17 cellular contexts compared by ENCODE assay signal in genomic region chr15:64720188-64720587, GRCh38. TPM values are rescaled to one million over a fixed set of nuclear protein-coding genes. Genes with fewer than 3 reads are reported as not detected.
"Had no signal": no experiment of that assay in that cellular context is flagged by ENCODE, and none has a peak within 500 bp of the region (broad histone marks: within the 10 kb centered on the region; RNA-seq: fewer than 3 reads in every experiment).

No MANE protein-coding gene starts in this region.

- H3K27ac ChIP-seq: breast epithelium, thyroid gland had no signal

- H3K27ac Mint-ChIP-seq: activated CD8-positive, alpha-beta memory T cell treated with anti-CD3 and anti-CD28 coated beads, Interleukin-2, amount 10 ng/mL, durations not matched to agents 7 days and 5 days; activated naive CD8-positive, alpha-beta T cell had no signal

- H3K27me3 ChIP-seq: breast epithelium, thyroid gland, uterus had no signal

- ATAC-seq: activated CD8-positive, alpha-beta memory T cell treated with anti-CD3 and anti-CD28 coated beads, Interleukin-2, amount 10 ng/mL, durations not matched to agents 7 days and 5 days; activated T-cell treated with anti-CD3 and anti-CD28 coated beads, Interleukin-2, amount 50 U/mL, for 4 hours; naive thymus-derived CD8-positive, alpha-beta T cell had no signal

- DNase-seq: activated CD4-positive, alpha-beta T cell treated with anti-CD3 and anti-CD28 coated beads for 1 hour; activated CD4-positive, alpha-beta T cell treated with anti-CD3 and anti-CD28 coated beads, Interleukin-2, amount 50 U/mL, for 48 hours; activated CD8-positive, alpha-beta memory T cell treated with anti-CD3 and anti-CD28 coated beads, Interleukin-2, amount 10 ng/mL, durations not matched to agents 7 days and 5 days; activated gamma-delta T cell; activated T-cell treated with anti-CD3 and anti-CD28 coated beads, Interleukin-2, amount 50 U/mL, for 4 hours; anterior cingulate cortex; foreskin melanocyte; naive thymus-derived CD8-positive, alpha-beta T cell; occipital lobe; stimulated activated CD4-positive, alpha-beta T cell treated with anti-CD3 and anti-CD28 coated beads, Interleukin-15, amount 100 ng/mL, for 24 hours; stimulated activated CD4-positive, alpha-beta T cell treated with anti-CD3 and anti-CD28 coated beads, Interleukin-4, amount 100 ng/mL, for 4 hours; thyroid gland; uterus had no signal

- H3K9me3 Mint-ChIP-seq: activated T-cell treated with anti-CD3 and anti-CD28 coated beads, Interleukin-2, amount 50 U/mL, for 4 hours; naive thymus-derived CD8-positive, alpha-beta T cell had no signal

- H3K4me3 Mint-ChIP-seq: activated CD8-positive, alpha-beta memory T cell treated with anti-CD3 and anti-CD28 coated beads, Interleukin-2, amount 10 ng/mL, durations not matched to agents 7 days and 5 days; activated naive CD8-positive, alpha-beta T cell; activated T-cell treated with anti-CD3 and anti-CD28 coated beads, Interleukin-2, amount 50 U/mL, for 4 hours had no signal

- H3K4me1 Mint-ChIP-seq: activated CD8-positive, alpha-beta memory T cell treated with anti-CD3 and anti-CD28 coated beads, Interleukin-2, amount 10 ng/mL, durations not matched to agents 7 days and 5 days had no signal

- H3K4me3 ChIP-seq: breast epithelium, lung, thyroid gland, uterus had no signal

- H3K36me3 Mint-ChIP-seq: activated CD8-positive, alpha-beta memory T cell treated with anti-CD3 and anti-CD28 coated beads, Interleukin-2, amount 10 ng/mL, durations not matched to agents 7 days and 5 days; activated naive CD8-positive, alpha-beta T cell; naive thymus-derived CD8-positive, alpha-beta T cell had no signal

- H3K9me3 ChIP-seq: breast epithelium, thyroid gland, uterus had no signal

- H3K36me3 ChIP-seq: breast epithelium, thyroid gland, uterus had no signal

- H3K4me1 ChIP-seq: breast epithelium, uterus had no signal

- H3K27me3 Mint-ChIP-seq: activated CD8-positive, alpha-beta memory T cell treated with anti-CD3 and anti-CD28 coated beads, Interleukin-2, amount 10 ng/mL, durations not matched to agents 7 days and 5 days; activated naive CD8-positive, alpha-beta T cell; naive thymus-derived CD8-positive, alpha-beta T cell had no signal

RNA-seq across cellular contexts. Expression of gene RBPMS2, which starts 55.2 kb away (rescaled TPM):
- total RNA-seq: activated CD8-positive, alpha-beta memory T cell treated with anti-CD3 and anti-CD28 coated beads, Interleukin-2, amount 10 ng/mL, durations not matched to agents 7 days and 5 days; naive thymus-derived CD8-positive, alpha-beta T cell; occipital lobe; T-helper 2 cell treated with Interferon-gamma antibody and Interleukin-4, amounts not matched to agents 100 ng/mL and 5 ng/mL, for 36 hours had no signal
- polyA plus RNA-seq: naive thymus-derived CD8-positive, alpha-beta T cell had no signal
